In the genomic region with DNA sequence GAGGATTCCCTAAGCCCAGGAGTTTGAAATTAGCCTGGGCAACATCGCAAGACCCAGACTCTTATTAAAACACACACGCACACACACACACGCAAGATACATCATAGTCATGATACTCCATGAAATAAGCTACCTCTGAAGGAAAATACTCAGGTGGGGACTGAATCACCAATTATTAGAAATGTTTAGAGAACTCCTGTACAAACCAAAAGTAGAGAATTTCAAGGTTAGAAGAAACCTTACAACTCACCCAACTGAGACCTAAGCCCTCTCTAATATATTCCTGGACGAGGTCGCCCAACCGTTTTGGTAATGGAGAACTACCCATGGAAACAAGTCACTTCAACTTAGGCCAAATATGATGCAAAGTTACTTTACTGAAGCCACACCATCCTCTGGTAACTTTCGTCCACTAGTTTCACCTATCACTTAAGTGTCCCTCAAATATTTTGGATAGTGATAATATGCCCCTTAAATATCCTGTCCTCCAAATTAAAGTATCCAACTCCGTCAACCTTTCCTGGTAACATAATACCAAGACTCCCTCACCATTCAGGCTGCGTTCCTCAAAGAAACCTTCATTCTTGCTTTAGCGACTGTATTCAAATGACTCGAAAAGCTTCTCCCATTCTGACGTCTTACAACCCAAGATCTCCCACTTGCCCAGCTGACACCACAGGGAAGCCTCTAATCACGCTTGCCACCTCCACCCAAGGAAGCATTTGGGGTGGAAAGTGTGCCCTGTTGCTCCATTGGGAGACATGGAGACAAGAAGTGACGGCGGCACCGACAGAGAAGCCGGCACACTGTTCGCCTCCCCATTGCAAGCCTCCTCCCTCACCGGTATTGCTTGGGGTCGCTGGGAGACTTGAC, we compare ENCODE assay signal across 7 cellular contexts. TPM values are rescaled to one million over a fixed set of nuclear protein-coding genes. Genes with fewer than 3 reads are reported as not detected.
DNase-seq lines count a peak whose midpoint lies in the region; ATAC-seq and TF ChIP-seq lines count a peak whose summit lies in the region.

No MANE protein-coding gene starts in this region.

- H3K4me1 Mint-ChIP-seq in GM23338 (peaks cover 28% of the 10 kb centered on the region), T-helper 17 cell (peaks cover 14% of the 10 kb centered on the region)

- H3K9me2 ChIP-seq in GM23338 (ENCODE audit: insufficient read depth): no peaks in the 10 kb centered on the region
- H3K9me2 ChIP-seq in neural cell (ENCODE audit: insufficient read depth, low read length): no peaks in the 10 kb centered on the region

- H3K27ac ChIP-seq in GM23338 (ENCODE audit: low read depth) (peak overlapping the region; percentile 94), neural cell (ENCODE audit: low read length) (peak overlapping the region; percentile 97)

- H3K79me2 ChIP-seq in GM23338 (replicated peaks; ENCODE audit: insufficient read depth) (peaks cover 57% of the 10 kb centered on the region), neural cell (replicated peaks; ENCODE audit: insufficient read depth, low read length) (peaks cover 36% of the 10 kb centered on the region)

- peak overlapping the region; percentile 98 for H3K9ac ChIP-seq in neural cell (ENCODE audit: low read length)

- peak overlapping the region; percentile 89 for H3K4me2 ChIP-seq in GM23338
- peak overlapping the region; percentile 56 for H3K4me2 ChIP-seq in neural cell (ENCODE audit: low read length)

- H3F3A ChIP-seq in GM23338 (replicated peaks; ENCODE audit: low read depth): peaks cover 4% of the 10 kb centered on the region; the same call in 1 of the 2 replicates
- peaks cover 12% of the 10 kb centered on the region for H3F3A ChIP-seq in neural cell (ENCODE audit: insufficient read depth, low read length, poor library complexity, severe bottlenecking)

- TF ChIP-seq CTCF in GM23338 (conservative IDR thresholded peaks at IDR 0.05; ENCODE audit: low read depth in 2 of 2) (no peak), epithelial cell of esophagus (IDR thresholded peaks at IDR 0.05; ENCODE audit: insufficient read depth, low read depth, low read length, missing control alignments) (no peak), neural cell (IDR thresholded peaks at IDR 0.05; ENCODE audit: poor library complexity, severe bottlenecking) (no peak), GM13977 (IDR thresholded peaks at IDR 0.05; ENCODE audit: extremely low read depth, insufficient read depth, missing control alignments) (no peak)

- peaks cover 32% of the 10 kb centered on the region for H3K4me1 ChIP-seq in GM23338 (ENCODE audit: insufficient read depth)

- H2AFZ ChIP-seq in GM23338 (no peak overlapping the region), neural cell (ENCODE audit: low read depth, low read length) (peak overlapping the region; percentile 95)

- H3K36me3 ChIP-seq in GM23338 (ENCODE audit: insufficient read depth) (no peaks in the 10 kb centered on the region), neural cell (ENCODE audit: insufficient read depth, low read length) (no peaks in the 10 kb centered on the region)

- DNase-seq in DMS79 treated with DMSO at 0.1 percent for 48 hours (lab: John Stamatoyannopoulos, UW) (peak; percentile 67), GM23338 (ENCODE audit: low spot score) (peak; percentile 46), RPMI8226 (peak; percentile 20), epithelial cell of esophagus (ENCODE audit: low read depth) (peak; percentile 48), GM13977 (ENCODE audit: low spot score) (no peak), T-helper 17 cell (no peak)

- H4K20me1 ChIP-seq in GM23338 (replicated peaks; ENCODE audit: insufficient read depth): peaks cover 11% of the 10 kb centered on the region
- no peaks in the 10 kb centered on the region for H4K20me1 ChIP-seq in neural cell (ENCODE audit: insufficient read depth)

- in situ Hi-C loops in GM13977 (cut with MboI; ENCODE audit: low pct_unique_long_range_greater_than_20kb, low sequenced_read_pairs, unreplicated experiment): no loop called here

- peaks cover 3% of the 10 kb centered on the region; the same call in 2 of the 3 replicates for H3K36me3 Mint-ChIP-seq in GM23338 (ENCODE audit: low read depth)
- no peaks in the 10 kb centered on the region for H3K36me3 Mint-ChIP-seq in T-helper 17 cell (ENCODE audit: low read depth)

- no peak overlapping the region for H3K27ac Mint-ChIP-seq in GM23338
- H3K27ac Mint-ChIP-seq in T-helper 17 cell: no peak overlapping the region

- no peaks in the 10 kb centered on the region for H3K9me3 ChIP-seq in neural cell (ENCODE audit: low read length)
- H3K9me3 ChIP-seq in T-helper 17 cell (ENCODE audit: control insufficient read depth, low read length, poor library complexity, severe bottlenecking): no peaks in the 10 kb centered on the region

- H3K4me3 Mint-ChIP-seq in GM23338: no peak overlapping the region
- no peak overlapping the region for H3K4me3 Mint-ChIP-seq in T-helper 17 cell

- no peaks in the 10 kb centered on the region for H3K27me3 Mint-ChIP-seq in GM23338 (ENCODE audit: insufficient read depth, low read depth, poor library complexity)
- H3K27me3 Mint-ChIP-seq in T-helper 17 cell: peaks cover 10% of the 10 kb centered on the region

- H3K27me3 ChIP-seq in GM23338 (ENCODE audit: insufficient read depth) (no peaks in the 10 kb centered on the region), neural cell (ENCODE audit: insufficient read depth, low read depth, low read length) (no peaks in the 10 kb centered on the region)

- H3K4me3 ChIP-seq in GM23338 (peak overlapping the region; percentile 97), epithelial cell of esophagus (ENCODE audit: low read length) (peak overlapping the region; percentile 95), neural cell (ENCODE audit: low read length) (peak overlapping the region; percentile 79)

- no peaks in the 10 kb centered on the region for H3K9me3 Mint-ChIP-seq in GM23338

- no peak for TF ChIP-seq RAD21 in neural cell (conservative IDR thresholded peaks at IDR 0.05)

- ATAC-seq in GM23338 (peak; percentile 29), T-helper 17 cell (no peak)

- TF ChIP-seq EP300 in neural cell (conservative IDR thresholded peaks at IDR 0.05; ENCODE audit: poor library complexity, severe bottlenecking): no peak

TF ChIP-seq in GM23338, 12 proteins besides CTCF, POLR2A, EP300 and RAD21 (continues in another document):
- TF ChIP-seq EZH2 (IDR thresholded peaks at IDR 0.05; ENCODE audit: low read depth, unreplicated experiment): no peak
- TF ChIP-seq, protein P1, sequence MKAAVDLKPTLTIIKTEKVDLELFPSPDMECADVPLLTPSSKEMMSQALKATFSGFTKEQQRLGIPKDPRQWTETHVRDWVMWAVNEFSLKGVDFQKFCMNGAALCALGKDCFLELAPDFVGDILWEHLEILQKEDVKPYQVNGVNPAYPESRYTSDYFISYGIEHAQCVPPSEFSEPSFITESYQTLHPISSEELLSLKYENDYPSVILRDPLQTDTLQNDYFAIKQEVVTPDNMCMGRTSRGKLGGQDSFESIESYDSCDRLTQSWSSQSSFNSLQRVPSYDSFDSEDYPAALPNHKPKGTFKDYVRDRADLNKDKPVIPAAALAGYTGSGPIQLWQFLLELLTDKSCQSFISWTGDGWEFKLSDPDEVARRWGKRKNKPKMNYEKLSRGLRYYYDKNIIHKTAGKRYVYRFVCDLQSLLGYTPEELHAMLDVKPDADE (IDR thresholded peaks at IDR 0.05): no peak
- TF ChIP-seq NANOG (IDR thresholded peaks at IDR 0.05; ENCODE audit: borderline replicate concordance): no peak
- no peak for TF ChIP-seq STAT1 (IDR thresholded peaks at IDR 0.05; ENCODE audit: unreplicated experiment)
- TF ChIP-seq ZNF114 (CRISPR knock-in tag; IDR thresholded peaks at IDR 0.05): no peak
- no peak for TF ChIP-seq ZNF331 (CRISPR knock-in tag; IDR thresholded peaks at IDR 0.05; ENCODE audit: low read depth)
- TF ChIP-seq JUNB (IDR thresholded peaks at IDR 0.05; ENCODE audit: unreplicated experiment): no peak

TF ChIP-seq in neural cell, 6 proteins besides CTCF, POLR2A, EP300 and RAD21:
- TF ChIP-seq TAF1 (IDR thresholded peaks at IDR 0.05; ENCODE audit: low read depth): no peak
- TF ChIP-seq POLR2AphosphoS5 (IDR thresholded peaks at IDR 0.05): no peak
- TF ChIP-seq EZH2 (IDR thresholded peaks at IDR 0.05; ENCODE audit: borderline replicate concordance, insufficient read depth, low read length, poor library complexity, severe bottlenecking): no peak
- no peak for TF ChIP-seq MXI1 (conservative IDR thresholded peaks at IDR 0.05; ENCODE audit: poor library complexity, severe bottlenecking)
TF ChIP-seq in neural cell: peak in this region for 0.

RNA-seq across cellular contexts. Expression of a gene that starts 0.9 kb away (rescaled TPM):
- 121 and 129 TPM in 2 replicates for total RNA-seq in GM23338 (2014; rRNA removed; shearing (Covaris generic))
- polyA plus RNA-seq in GM23338 (2016; fragmentation: Nextera tagmentation; extraction: Ambion mirVana): 198 and 217 TPM in 2 replicates
- 103 and 114 TPM in 2 replicates for polyA plus RNA-seq in neural cell
- 102 and 119 TPM in 2 replicates for polyA minus RNA-seq in neural cell
- total RNA-seq in T-helper 17 cell: 100 to 1,000 TPM in 1 of 2 donors, 10 to 100 TPM in 1; 97.9 to 116 TPM

Comparison
In these comparisons a context has a peak if more than half of its experiments do, and no peak if none do; other contexts are left out.
1. DNase-seq: peak in DMS79 treated with DMSO at 0.1 percent for 48 hours (single experiment), GM23338 (single experiment), RPMI8226 (single experiment) and epithelial cell of esophagus (single experiment); none in GM13977 (single experiment) and T-helper 17 cell (0 of 3).
2. Peak in every context shown above with its lines, with median percentiles within 50 percentile points of each other: H3K4me3 ChIP-seq.